In genomic region chr2:203579730-203580129, GRCh38 we compare ENCODE assay signal across 11 cellular contexts. TPM values are rescaled to one million over a fixed set of nuclear protein-coding genes. Genes with fewer than 3 reads are reported as not detected.
DNase-seq lines count a peak whose midpoint lies in the region; ATAC-seq lines count a peak whose summit lies in the region.
"Had no signal": no experiment of that assay in that cellular context is flagged by ENCODE, and none has a peak within 500 bp of the region (broad histone marks: within the 10 kb centered on the region; RNA-seq: fewer than 3 reads in every experiment).

No MANE protein-coding gene starts in this region.

- H3K4me1 ChIP-seq in muscle layer of duodenum (ENCODE audit: control insufficient read depth in 1 of 2, insufficient read depth in 2 of 2, low read length in 2 of 2) (peaks cover 0 to 13% of the 10 kb centered on the region in 2 donors), aorta (ENCODE audit: control insufficient read depth in 1 of 2, insufficient read depth in 2 of 2, low read length in 2 of 2) (peaks cover 7 to 10% of the 10 kb centered on the region in 2 donors)

- H3K36me3 Mint-ChIP-seq in activated T-cell treated with anti-CD3 and anti-CD28 coated beads, Interleukin-2, amount 50 U/mL, for 24 hours (ENCODE audit: low read depth), result no peaks in the 10 kb centered on the region
- H3K36me3 Mint-ChIP-seq in activated T-helper 2 cell treated with anti-CD3 and anti-CD28 coated beads, Interferon-gamma antibody, Interleukin-2, Interleukin-4, amounts not matched to agents 10 μg/mL and 5 μg/mL and 100 μg/mL, durations not matched to agents 14 hours and 24 hours and 36 hours (ENCODE audit: low read depth), result no peaks in the 10 kb centered on the region
- H3K36me3 Mint-ChIP-seq in T-helper 17 cell (ENCODE audit: low read depth), result peaks cover 2% of the 10 kb centered on the region
- H3K36me3 Mint-ChIP-seq: activated naive CD4-positive, alpha-beta T cell treated with anti-CD3 and anti-CD28 coated beads, Interleukin-2, amount 50 U/mL, for 72 hours had no signal

- no peaks in the 10 kb centered on the region for H3K9me3 Mint-ChIP-seq in activated T-cell treated with anti-CD3 and anti-CD28 coated beads, Interleukin-2, amount 50 U/mL, for 24 hours
- H3K9me3 Mint-ChIP-seq in activated T-helper 2 cell treated with anti-CD3 and anti-CD28 coated beads, Interferon-gamma antibody, Interleukin-2, Interleukin-4, amounts not matched to agents 10 μg/mL and 5 μg/mL and 100 μg/mL, durations not matched to agents 14 hours and 24 hours and 36 hours, result no peaks in the 10 kb centered on the region
- H3K9me3 Mint-ChIP-seq: activated naive CD4-positive, alpha-beta T cell treated with anti-CD3 and anti-CD28 coated beads, Interleukin-2, amount 50 U/mL, for 72 hours had no signal

- H3K4me1 Mint-ChIP-seq in activated T-cell treated with anti-CD3 and anti-CD28 coated beads, Interleukin-2, amount 50 U/mL, for 24 hours (ENCODE audit: low read depth), result peaks cover 32% of the 10 kb centered on the region
- H3K4me1 Mint-ChIP-seq in activated T-helper 2 cell treated with anti-CD3 and anti-CD28 coated beads, Interferon-gamma antibody, Interleukin-2, Interleukin-4, amounts not matched to agents 10 μg/mL and 5 μg/mL and 100 μg/mL, durations not matched to agents 14 hours and 24 hours and 36 hours (ENCODE audit: low read depth), result peaks cover 41% of the 10 kb centered on the region
- H3K4me1 Mint-ChIP-seq in T-helper 17 cell, result peaks cover 2% of the 10 kb centered on the region

- no peaks in the 10 kb centered on the region for H3K27me3 ChIP-seq in muscle layer of duodenum (ENCODE audit: low read depth, low read length)
- H3K27me3 ChIP-seq in aorta (ENCODE audit: control insufficient read depth in 1 of 2, insufficient read depth in 2 of 2, low read length in 1 of 2), result no peaks in the 10 kb centered on the region

- H3K27ac Mint-ChIP-seq in activated T-cell treated with anti-CD3 and anti-CD28 coated beads, Interleukin-2, amount 50 U/mL, for 24 hours, result peak overlapping the region; percentile 57
- peak overlapping the region; percentile 47 for H3K27ac Mint-ChIP-seq in activated T-helper 2 cell treated with anti-CD3 and anti-CD28 coated beads, Interferon-gamma antibody, Interleukin-2, Interleukin-4, amounts not matched to agents 10 μg/mL and 5 μg/mL and 100 μg/mL, durations not matched to agents 14 hours and 24 hours and 36 hours
- H3K27ac Mint-ChIP-seq in T-helper 17 cell, result no peak overlapping the region

- H3K4me3 Mint-ChIP-seq in activated T-cell treated with anti-CD3 and anti-CD28 coated beads, Interleukin-2, amount 50 U/mL, for 24 hours, result no peak overlapping the region
- no peak overlapping the region for H3K4me3 Mint-ChIP-seq in activated T-helper 2 cell treated with anti-CD3 and anti-CD28 coated beads, Interferon-gamma antibody, Interleukin-2, Interleukin-4, amounts not matched to agents 10 μg/mL and 5 μg/mL and 100 μg/mL, durations not matched to agents 14 hours and 24 hours and 36 hours (ENCODE audit: low read depth)
- H3K4me3 Mint-ChIP-seq in T-helper 17 cell, result no peak overlapping the region

- WGBS in aorta, 2 donors, result 96% methylated on average over 2 of the region's 2 CpGs

- no peak for ATAC-seq in aorta (ENCODE audit: low FRiP score)
- no peak for ATAC-seq in T-helper 17 cell
- ATAC-seq in left ventricle myocardium superior, result no peak

- H3K27ac ChIP-seq in muscle layer of duodenum (ENCODE audit: low read length) (peak overlapping the region; percentile 17), aorta (ENCODE audit: low read depth in 1 of 2, low read length in 2 of 2) (peak overlapping the region; percentile 74 to 76)

- intact Hi-C loops in activated T-helper 2 cell treated with anti-CD3 and anti-CD28 coated beads, Interferon-gamma antibody, Interleukin-2, Interleukin-4, amounts not matched to agents 10 μg/mL and 5 μg/mL and 100 μg/mL, durations not matched to agents 14 hours and 24 hours and 36 hours (cut with micrococcal nuclease), result loop anchor here (1.0 to 5.0 kb wide), 11 partner anchors 20 to 530 kb away; partner anchors contain the start of gene CD28
- intact Hi-C loops in aorta (cut with DNase I) (loop anchor here (2.0 to 5.0 kb wide), 4 partner anchors 42 to 223 kb away; partner anchors contain the start of gene RAPH1 (in 2 of the 2)), left ventricle myocardium superior (cut with micrococcal nuclease) (no loop called here)

- H3K9me3 ChIP-seq in muscle layer of duodenum (ENCODE audit: control insufficient read depth in 1 of 2, low read length in 2 of 2) (no peaks in the 10 kb centered on the region), aorta (ENCODE audit: control insufficient read depth, low read length) (no peaks in the 10 kb centered on the region), T-helper 17 cell (ENCODE audit: control insufficient read depth, low read length, poor library complexity, severe bottlenecking) (no peaks in the 10 kb centered on the region)

- H3K4me3 ChIP-seq in muscle layer of duodenum (ENCODE audit: low read depth in 1 of 2, low read length in 2 of 2) (no peak overlapping the region), aorta (ENCODE audit: low read length in 2 of 2) (no peak overlapping the region)

- H3K27me3 Mint-ChIP-seq in activated T-cell treated with anti-CD3 and anti-CD28 coated beads, Interleukin-2, amount 50 U/mL, for 24 hours, result no peaks in the 10 kb centered on the region
- H3K27me3 Mint-ChIP-seq in activated T-helper 2 cell treated with anti-CD3 and anti-CD28 coated beads, Interferon-gamma antibody, Interleukin-2, Interleukin-4, amounts not matched to agents 10 μg/mL and 5 μg/mL and 100 μg/mL, durations not matched to agents 14 hours and 24 hours and 36 hours (ENCODE audit: low read depth), result peaks cover 39% of the 10 kb centered on the region
- no peaks in the 10 kb centered on the region for H3K27me3 Mint-ChIP-seq in T-helper 17 cell

- peaks cover 0 to 3% of the 10 kb centered on the region in 2 donors for H3K36me3 ChIP-seq in muscle layer of duodenum (ENCODE audit: control insufficient read depth in 1 of 2, insufficient read depth in 2 of 2, low read length in 2 of 2)
- H3K36me3 ChIP-seq in aorta (ENCODE audit: control insufficient read depth in 1 of 2, insufficient read depth in 2 of 2, low read length in 1 of 2), result no peaks in the 10 kb centered on the region

- no peak for DNase-seq in activated T-cell treated with anti-CD3 and anti-CD28 coated beads, Interleukin-2, amount 50 U/mL, for 24 hours
- DNase-seq in activated T-cell treated with anti-CD3 and anti-CD28 coated beads, Interleukin-2, amount 50 U/mL, for 1 hour, result no peak
- no peak for DNase-seq in activated T-helper 2 cell treated with anti-CD3 and anti-CD28 coated beads, Interferon-gamma antibody, Interleukin-2, Interleukin-4, amounts not matched to agents 10 μg/mL and 5 μg/mL and 100 μg/mL, durations not matched to agents 14 hours and 24 hours and 36 hours (ENCODE audit: low spot score)
- DNase-seq in aorta, result no peak
- no peak for DNase-seq in NCI-H2171 treated with DMSO at 0.1 percent for 48 hours (lab: John Stamatoyannopoulos, UW)
- no peak for DNase-seq in T-helper 17 cell
- no peak for DNase-seq in left ventricle myocardium superior
- DNase-seq: activated CD4-positive, alpha-beta T cell treated with anti-CD3 and anti-CD28 coated beads for 4 hours; kidney glomerular epithelial cell had no signal

RNA-seq across cellular contexts. Expression of gene RAPH1, which starts 44.6 kb away (rescaled TPM):
- total RNA-seq in activated T-helper 2 cell treated with anti-CD3 and anti-CD28 coated beads, Interferon-gamma antibody, Interleukin-2, Interleukin-4, amounts not matched to agents 10 μg/mL and 5 μg/mL and 100 μg/mL, durations not matched to agents 14 hours and 24 hours and 36 hours, result 2.8 and 4.6 TPM in 2 replicates
- 10 to 100 TPM; 62.0 to 74.2 TPM for total RNA-seq in aorta
- 1 to 10 TPM; 3.7 to 6.4 TPM for polyA plus RNA-seq in aorta
- 1 to 10 TPM; 3.6 to 6.1 TPM for total RNA-seq in T-helper 17 cell
- total RNA-seq in left ventricle myocardium superior, result 13.8 TPM
